In genomic region chr1:234270581-234271242, GRCh38 we compare ENCODE assay signal across 20 cellular contexts.
A peak's percentile ranks its signal among the peaks of the same experiment; 100 is the strongest.
DNase-seq lines count a peak whose midpoint lies in the region; ATAC-seq, FAIRE-seq and TF ChIP-seq lines count a peak whose summit lies in the region.
"Had no signal": no experiment of that assay in that cellular context is flagged by ENCODE, and none has a peak within 500 bp of the region (broad histone marks: within the 10 kb centered on the region; RNA-seq: fewer than 3 reads in every experiment).

No MANE protein-coding gene starts in this region.

- intact Hi-C loops in activated CD4-positive, alpha-beta T cell treated with anti-CD3 and anti-CD28 coated beads, Interleukin-2, amount 10 ng/mL, durations not matched to agents 24 days and 14 days (cut with micrococcal nuclease) = loop anchor here (2.0 to 5.0 kb wide), 4 partner anchors 26 to 58 kb away; no protein-coding TSS in a partner anchor
- intact Hi-C loops in activated T-helper 1 cell treated with anti-CD3 and anti-CD28 coated beads, Interleukin-12 subunit alpha, Interleukin-12 subunit beta, Interleukin-2, Interleukin-4 antibody, amounts not matched to agents 30 ng/mL and 10 ng/mL and 1 ng/mL, durations not matched to agents 14 hours and 24 hours and 36 hours (cut with micrococcal nuclease) = loop anchor here (1.0 to 5.0 kb wide), 5 partner anchors 26 to 54 kb away; no protein-coding TSS in a partner anchor
- intact Hi-C loops in PC-9 (cut with micrococcal nuclease; ENCODE audit: unreplicated experiment) = no loop called here
- intact Hi-C loops in sciatic nerve (cut with DNase I) = no loop called here

- H3K18ac ChIP-seq in mesendoderm (ENCODE audit: low read length) = no peak overlapping the region

- TF ChIP-seq POLR2A in GM12892 (IDR thresholded peaks at IDR 0.05; ENCODE audit: low read depth, low read length) = no peak

- H3K4ac ChIP-seq in mesendoderm (ENCODE audit: low read depth, low read length) = no peak overlapping the region

- H3K4me3 ChIP-seq in mesendoderm (ENCODE audit: low read length) (no peak overlapping the region), PC-9 (no peak overlapping the region)
- H3K4me3 ChIP-seq: K562, ovary, tibial nerve had no signal

- no peak overlapping the region for H2BK120ac ChIP-seq in mesendoderm (ENCODE audit: low read depth, low read length)

- H2AFZ ChIP-seq in PC-9 = no peak overlapping the region

- H3K79me2 ChIP-seq in mesendoderm (ENCODE audit: control insufficient read depth, insufficient read depth, low read length) (no peaks in the 10 kb centered on the region), PC-9 (ENCODE audit: low read depth) (no peaks in the 10 kb centered on the region)

- no peak overlapping the region for H2BK5ac ChIP-seq in mesendoderm (ENCODE audit: low read length)

- peaks cover 27% of the 10 kb centered on the region for H3K4me1 Mint-ChIP-seq in activated CD4-positive, alpha-beta T cell treated with anti-CD3 and anti-CD28 coated beads, Interleukin-2, amount 10 ng/mL, durations not matched to agents 24 days and 14 days
- peaks cover 24% of the 10 kb centered on the region for H3K4me1 Mint-ChIP-seq in activated T-helper 1 cell treated with anti-CD3 and anti-CD28 coated beads, Interleukin-12 subunit alpha, Interleukin-12 subunit beta, Interleukin-2, Interleukin-4 antibody, amounts not matched to agents 30 ng/mL and 10 ng/mL and 1 ng/mL, durations not matched to agents 14 hours and 24 hours and 36 hours (ENCODE audit: low read depth)
- H3K4me1 Mint-ChIP-seq: CD14-positive monocyte had no signal

- H3K9ac ChIP-seq in mesendoderm (ENCODE audit: low read length) = no peak overlapping the region

- H3K4me2 ChIP-seq in mesendoderm (ENCODE audit: low read length) = no peak overlapping the region
- H3K4me2 ChIP-seq in PC-9 = no peak overlapping the region

- H4K20me1 ChIP-seq in PC-9 (ENCODE audit: insufficient read depth) = no peaks in the 10 kb centered on the region

- peak overlapping the region; percentile 49 for H3K27ac Mint-ChIP-seq in activated CD4-positive, alpha-beta T cell treated with anti-CD3 and anti-CD28 coated beads, Interleukin-2, amount 10 ng/mL, durations not matched to agents 24 days and 14 days
- peak overlapping the region; percentile 9 for H3K27ac Mint-ChIP-seq in activated T-helper 1 cell treated with anti-CD3 and anti-CD28 coated beads, Interleukin-12 subunit alpha, Interleukin-12 subunit beta, Interleukin-2, Interleukin-4 antibody, amounts not matched to agents 30 ng/mL and 10 ng/mL and 1 ng/mL, durations not matched to agents 14 hours and 24 hours and 36 hours
- H3K27ac Mint-ChIP-seq: T-cell had no signal

- no peak for TF ChIP-seq CTCF in PC-9 (conservative IDR thresholded peaks at IDR 0.05)

- POLR2A ChIA-PET in PC-9 (lab: Charles Lee; ENCODE audit: unreplicated experiment) = no interaction called here

- no peak overlapping the region for H3K23ac ChIP-seq in mesendoderm (ENCODE audit: low read length)

- ATAC-seq in HG02852 (IDR thresholded peaks at IDR 0.05; ENCODE audit: unreplicated experiment) (no peak), sciatic nerve (no peak)
- ATAC-seq: K562, T-cell had no signal

- H3K9me3 Mint-ChIP-seq in activated CD4-positive, alpha-beta T cell treated with anti-CD3 and anti-CD28 coated beads, Interleukin-2, amount 10 ng/mL, durations not matched to agents 24 days and 14 days = no peaks in the 10 kb centered on the region
- no peaks in the 10 kb centered on the region for H3K9me3 Mint-ChIP-seq in activated T-helper 1 cell treated with anti-CD3 and anti-CD28 coated beads, Interleukin-12 subunit alpha, Interleukin-12 subunit beta, Interleukin-2, Interleukin-4 antibody, amounts not matched to agents 30 ng/mL and 10 ng/mL and 1 ng/mL, durations not matched to agents 14 hours and 24 hours and 36 hours
- H3K9me3 Mint-ChIP-seq: T-cell had no signal

- peaks cover 4% of the 10 kb centered on the region for H3K27me3 Mint-ChIP-seq in activated CD4-positive, alpha-beta T cell treated with anti-CD3 and anti-CD28 coated beads, Interleukin-2, amount 10 ng/mL, durations not matched to agents 24 days and 14 days
- peaks cover 6% of the 10 kb centered on the region for H3K27me3 Mint-ChIP-seq in activated T-helper 1 cell treated with anti-CD3 and anti-CD28 coated beads, Interleukin-12 subunit alpha, Interleukin-12 subunit beta, Interleukin-2, Interleukin-4 antibody, amounts not matched to agents 30 ng/mL and 10 ng/mL and 1 ng/mL, durations not matched to agents 14 hours and 24 hours and 36 hours (ENCODE audit: insufficient read depth)

- H3K27me3 ChIP-seq in mesendoderm (ENCODE audit: insufficient read depth, low read length, poor library complexity) (no peaks in the 10 kb centered on the region), PC-9 (ENCODE audit: insufficient read depth, low read depth) (no peaks in the 10 kb centered on the region)
- H3K27me3 ChIP-seq: ovary, tibial nerve had no signal

- BruUV-seq in PC-9 (replicated peaks; lab: Mats Ljungman, UMichigan) = no TSS peak

- H3K4me1 ChIP-seq in mesendoderm (ENCODE audit: control insufficient read depth, low read depth, low read length) (no peaks in the 10 kb centered on the region), PC-9 (replicated peaks; ENCODE audit: insufficient read depth) (no peaks in the 10 kb centered on the region)
- H3K4me1 ChIP-seq: tibial nerve had no signal

- H3K9me3 ChIP-seq in PC-9 (ENCODE audit: insufficient read depth, low read depth) = no peaks in the 10 kb centered on the region
- H3K9me3 ChIP-seq: ovary, tibial nerve had no signal

- H3K4me3 Mint-ChIP-seq in activated CD4-positive, alpha-beta T cell treated with anti-CD3 and anti-CD28 coated beads, Interleukin-2, amount 10 ng/mL, durations not matched to agents 24 days and 14 days = peak overlapping the region; percentile 2
- H3K4me3 Mint-ChIP-seq in activated T-helper 1 cell treated with anti-CD3 and anti-CD28 coated beads, Interleukin-12 subunit alpha, Interleukin-12 subunit beta, Interleukin-2, Interleukin-4 antibody, amounts not matched to agents 30 ng/mL and 10 ng/mL and 1 ng/mL, durations not matched to agents 14 hours and 24 hours and 36 hours = peak overlapping the region; percentile 2
- H3K4me3 Mint-ChIP-seq: CD14-positive monocyte, T-cell had no signal

- H4K8ac ChIP-seq in mesendoderm (ENCODE audit: low read depth, low read length) = no peak overlapping the region

- H3K27ac ChIP-seq in mesendoderm (ENCODE audit: low read depth, low read length) (no peak overlapping the region), PC-9 (no peak overlapping the region)
- H3K27ac ChIP-seq: ovary, tibial nerve had no signal

- H4K5ac ChIP-seq in mesendoderm (ENCODE audit: low read length) = no peak overlapping the region

- H3K36me3 Mint-ChIP-seq in activated CD4-positive, alpha-beta T cell treated with anti-CD3 and anti-CD28 coated beads, Interleukin-2, amount 10 ng/mL, durations not matched to agents 24 days and 14 days (ENCODE audit: low read depth) = peaks cover 6% of the 10 kb centered on the region
- peaks cover 1% of the 10 kb centered on the region for H3K36me3 Mint-ChIP-seq in activated T-helper 1 cell treated with anti-CD3 and anti-CD28 coated beads, Interleukin-12 subunit alpha, Interleukin-12 subunit beta, Interleukin-2, Interleukin-4 antibody, amounts not matched to agents 30 ng/mL and 10 ng/mL and 1 ng/mL, durations not matched to agents 14 hours and 24 hours and 36 hours (ENCODE audit: low read depth)
- H3K36me3 Mint-ChIP-seq: CD14-positive monocyte, T-cell had no signal

- no peaks in the 10 kb centered on the region for H3F3A ChIP-seq in PC-9 (ENCODE audit: insufficient read depth, low read depth)

- H2BK15ac ChIP-seq in mesendoderm (replicated peaks; ENCODE audit: low read depth) = no peak overlapping the region

- DNase-seq in activated CD4-positive, alpha-beta T cell treated with anti-CD3 and anti-CD28 coated beads, Interleukin-2, amount 10 ng/mL, durations not matched to agents 24 days and 14 days = no peak
- DNase-seq in activated CD4-positive, alpha-beta T cell treated with anti-CD3 and anti-CD28 coated beads, Interleukin-2, amount 50 U/mL, for 1 hour = no peak
- DNase-seq in GM12892 (ENCODE audit: insufficient read length) = no peak
- no peak for DNase-seq in activated T-helper 1 cell treated with anti-CD3 and anti-CD28 coated beads, Interleukin-12 subunit alpha, Interleukin-12 subunit beta, Interleukin-2, Interleukin-4 antibody, amounts not matched to agents 30 ng/mL and 10 ng/mL and 1 ng/mL, durations not matched to agents 14 hours and 24 hours and 36 hours (ENCODE audit: low spot score)
- DNase-seq in mesendoderm = no peak
- no peak for DNase-seq in PC-9
- DNase-seq in sciatic nerve (ENCODE audit: low spot score) = no peak
- DNase-seq: cerebellar nuclear complex; DMS53; NCI-H1092 treated with DMSO at 0.1 percent for 48 hours; NCI-H774; ovary; stimulated activated CD4-positive, alpha-beta T cell treated with anti-CD3 and anti-CD28 coated beads, Interleukin-4, amount 100 ng/mL, for 4 hours; T-cell had no signal

- no CpG with 5 or more reads among the region's 6 CpGs for WGBS in mesendoderm (ENCODE audit: extremely low coverage, insufficient coverage, low lambda C conversion rate)

- CTCF ChIA-PET in PC-9 (lab: Charles Lee) = no interaction called here

- no peaks in the 10 kb centered on the region for H3K9me2 ChIP-seq in PC-9 (ENCODE audit: insufficient read depth)

- FAIRE-seq in GM12892 (lab: Jason Lieb, UNC) = peak; percentile 63
- FAIRE-seq: A204.1, frontal cortex, K562 had no signal

- H3K36me3 ChIP-seq in mesendoderm (ENCODE audit: control insufficient read depth, insufficient read depth, low read length) = no peaks in the 10 kb centered on the region
- H3K36me3 ChIP-seq in PC-9 (ENCODE audit: low read depth) = no peaks in the 10 kb centered on the region
- H3K36me3 ChIP-seq: ovary, tibial nerve had no signal

- no peak overlapping the region for H3K56ac ChIP-seq in mesendoderm (ENCODE audit: low read length)

- H3K79me1 ChIP-seq in mesendoderm (ENCODE audit: low read length) = no peaks in the 10 kb centered on the region

- peak overlapping the region; percentile 5 for H2AK5ac ChIP-seq in mesendoderm (ENCODE audit: low read length)

Comparison
In these comparisons a context has a peak if more than half of its experiments do, and no peak if none do; other contexts are left out.
1. intact Hi-C loops: an anchor here in activated CD4-positive, alpha-beta T cell treated with anti-CD3 and anti-CD28 coated beads, Interleukin-2, amount 10 ng/mL, durations not matched to agents 24 days and 14 days (2.0 to 5.0 kb wide) and activated T-helper 1 cell treated with anti-CD3 and anti-CD28 coated beads, Interleukin-12 subunit alpha, Interleukin-12 subunit beta, Interleukin-2, Interleukin-4 antibody, amounts not matched to agents 30 ng/mL and 10 ng/mL and 1 ng/mL, durations not matched to agents 14 hours and 24 hours and 36 hours (1.0 to 5.0 kb wide); none called in PC-9 and sciatic nerve.